ENCODE assay signal across 1 cellular context in genomic region chr5:71828641-71829040, GRCh38.
TF ChIP-seq lines count a peak whose summit lies in the region.

No MANE protein-coding gene starts in this region.

TF ChIP-seq in IMR-90, 13 proteins besides CTCF, POLR2A, EP300 and RAD21 (continued from another document):
- TF ChIP-seq MAZ (IDR thresholded peaks at IDR 0.05; ENCODE audit: borderline replicate concordance, low read depth, low read length) (no peak), CHD1 (IDR thresholded peaks at IDR 0.05; ENCODE audit: low read depth, low read length) (no peak), ELK1 (IDR thresholded peaks at IDR 0.05; ENCODE audit: borderline replicate concordance, low read depth, low read length) (no peak), BHLHE40 (IDR thresholded peaks at IDR 0.05; ENCODE audit: low read depth, low read length) (no peak), MXI1 (IDR thresholded peaks at IDR 0.05; ENCODE audit: borderline replicate concordance, low read depth, low read length) (no peak), CEBPB (IDR thresholded peaks at IDR 0.05; ENCODE audit: low read depth, low read length) (no peak), NFE2L2 (IDR thresholded peaks at IDR 0.05; ENCODE audit: low read depth, low read length) (no peak), FOS (IDR thresholded peaks at IDR 0.05; ENCODE audit: low read depth, low read length) (no peak)
